Comparison of ENCODE assay signal across 19 cellular contexts in the genomic region with DNA sequence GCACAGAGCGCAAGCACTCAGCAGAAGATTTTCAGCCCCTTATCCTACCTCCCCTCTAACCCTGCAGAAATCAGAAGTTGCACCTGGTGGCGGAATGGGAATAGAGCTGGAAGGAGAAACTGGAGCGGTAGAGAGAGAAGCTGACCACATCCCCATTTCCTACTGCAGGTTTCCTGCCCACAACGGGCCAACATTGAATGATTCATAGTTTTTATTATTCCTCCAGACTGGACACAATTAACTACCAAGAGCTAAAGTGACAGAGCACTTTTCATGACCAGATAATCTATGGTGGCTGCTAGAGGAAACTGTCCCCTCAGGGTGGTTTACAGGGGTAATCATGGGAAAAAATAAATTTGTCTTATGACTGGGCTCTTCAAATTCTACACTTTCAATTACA. TPM values are rescaled to one million over a fixed set of nuclear protein-coding genes. Genes with fewer than 3 reads are reported as not detected.
DNase-seq lines count a peak whose midpoint lies in the region; ATAC-seq and TF ChIP-seq lines count a peak whose summit lies in the region.
"Had no signal": no experiment of that assay in that cellular context is flagged by ENCODE, and none has a peak within 500 bp of the region (broad histone marks: within the 10 kb centered on the region; RNA-seq: fewer than 3 reads in every experiment).

No MANE protein-coding gene starts in this region.

- no peak overlapping the region for H3K27ac Mint-ChIP-seq in stimulated activated naive CD8-positive, alpha-beta T cell treated with anti-CD3 and anti-CD28 coated beads, Interleukin-15, amount 100 ng/mL, for 72 hours
- H3K27ac Mint-ChIP-seq: naive thymus-derived CD8-positive, alpha-beta T cell; type B pancreatic cell had no signal

- H3K4me1 ChIP-seq in Peyer's patch: no peaks in the 10 kb centered on the region
- H3K4me1 ChIP-seq: ascending aorta, Caco-2, left ventricle myocardium inferior had no signal

- no peaks in the 10 kb centered on the region for H3K9me3 ChIP-seq in Peyer's patch
- H3K9me3 ChIP-seq: A549, ascending aorta, Caco-2, left ventricle myocardium inferior had no signal

- H3K36me3 ChIP-seq in brain microvascular endothelial cell (replicated peaks) (no peaks in the 10 kb centered on the region), Peyer's patch (no peaks in the 10 kb centered on the region)
- H3K36me3 ChIP-seq: ascending aorta, left ventricle myocardium inferior had no signal

- TF ChIP-seq CTCF in brain microvascular endothelial cell (IDR thresholded peaks at IDR 0.05; ENCODE audit: low read depth, low read length, missing control alignments) (peak; percentile 14), Peyer's patch (IDR thresholded peaks at IDR 0.05) (no peak)

- no peaks in the 10 kb centered on the region for H3K27me3 Mint-ChIP-seq in stimulated activated naive CD8-positive, alpha-beta T cell treated with anti-CD3 and anti-CD28 coated beads, Interleukin-15, amount 100 ng/mL, for 72 hours

- no peak overlapping the region for H3K4me3 Mint-ChIP-seq in stimulated activated naive CD8-positive, alpha-beta T cell treated with anti-CD3 and anti-CD28 coated beads, Interleukin-15, amount 100 ng/mL, for 72 hours
- H3K4me3 Mint-ChIP-seq: naive thymus-derived CD8-positive, alpha-beta T cell; type B pancreatic cell had no signal

- in situ Hi-C loops in brain microvascular endothelial cell (cut with HindIII; ENCODE audit: low pct_ligation_motif_present, low sequenced_read_pairs): no loop called here

- H3K27me3 ChIP-seq in brain microvascular endothelial cell (replicated peaks) (no peaks in the 10 kb centered on the region), Peyer's patch (no peaks in the 10 kb centered on the region)
- H3K27me3 ChIP-seq: ascending aorta had no signal

- peaks cover 19% of the 10 kb centered on the region for H3K4me1 Mint-ChIP-seq in stimulated activated naive CD8-positive, alpha-beta T cell treated with anti-CD3 and anti-CD28 coated beads, Interleukin-15, amount 100 ng/mL, for 72 hours

- ATAC-seq in stimulated activated naive CD8-positive, alpha-beta T cell treated with anti-CD3 and anti-CD28 coated beads, Interleukin-15, amount 100 ng/mL, for 72 hours: peak; percentile 64
- ATAC-seq in stimulated activated naive CD8-positive, alpha-beta T cell treated with anti-CD3 and anti-CD28 coated beads, Interleukin-15, Interleukin-2, amounts not matched to agents 100 U/mL and 50 U/mL, for 24 hours: no peak
- ATAC-seq: A549; naive thymus-derived CD8-positive, alpha-beta T cell; right cardiac atrium had no signal

- DNase-seq in stimulated activated naive CD8-positive, alpha-beta T cell treated with anti-CD3 and anti-CD28 coated beads, Interleukin-15, amount 100 ng/mL, for 72 hours: no peak
- no peak for DNase-seq in stimulated activated naive CD8-positive, alpha-beta T cell treated with anti-CD3 and anti-CD28 coated beads, Interleukin-15, Interleukin-2, amounts not matched to agents 100 U/mL and 50 U/mL, for 24 hours
- DNase-seq in OCI-M1 (lab: John Stamatoyannopoulos, UW): peak; percentile 66
- DNase-seq in brain microvascular endothelial cell: peak; percentile 16
- no peak for DNase-seq in activated CD8-positive, alpha-beta memory T cell treated with anti-CD3 and anti-CD28 coated beads for 24 hours
- DNase-seq in NCI-H82 (lab: John Stamatoyannopoulos, UW): no peak
- no peak for DNase-seq in medulla oblongata (ENCODE audit: extremely low spot score)
- no peak for DNase-seq in Peyer's patch
- DNase-seq: activated effector memory CD4-positive, alpha-beta T cell treated with anti-CD3 and anti-CD28 coated beads, Interleukin-2, amount 50 U/mL, for 16 hours; Caco-2; left ventricle myocardium inferior; naive thymus-derived CD8-positive, alpha-beta T cell; right cardiac atrium; SHP77 treated with DMSO at 0.1 percent for 48 hours; stimulated activated CD4-positive, alpha-beta T cell treated with anti-CD3 and anti-CD28 coated beads, Interleukin-4, amount 100 ng/mL, for 1 hour; T1000 had no signal

- H3K4me3 ChIP-seq in brain microvascular endothelial cell (ENCODE audit: low read depth, low read length) (no peak overlapping the region), Peyer's patch (no peak overlapping the region)
- H3K4me3 ChIP-seq: A549, ascending aorta, left ventricle myocardium inferior had no signal

- H3K27ac ChIP-seq in brain microvascular endothelial cell (no peak overlapping the region), Peyer's patch (no peak overlapping the region)
- H3K27ac ChIP-seq: A549, ascending aorta, left ventricle myocardium inferior had no signal

- TF ChIP-seq POLR2A in Peyer's patch (IDR thresholded peaks at IDR 0.05): no peak

- H3K9me3 Mint-ChIP-seq in stimulated activated naive CD8-positive, alpha-beta T cell treated with anti-CD3 and anti-CD28 coated beads, Interleukin-15, amount 100 ng/mL, for 72 hours: no peaks in the 10 kb centered on the region
- H3K9me3 Mint-ChIP-seq: naive thymus-derived CD8-positive, alpha-beta T cell; type B pancreatic cell had no signal

RNA-seq across cellular contexts. Expression of a gene that starts 21.3 kb away (rescaled TPM):
- total RNA-seq in Peyer's patch: 100 to 1,000 TPM in 1 of 4 donors, 10 to 100 TPM in 3; 28.9 to 113 (median 58.8) TPM

Comparison
In these comparisons a context has a peak if more than half of its experiments do, and no peak if none do; other contexts are left out.
1. DNase-seq: peak in OCI-M1 (single experiment) and brain microvascular endothelial cell (single experiment); none in stimulated activated naive CD8-positive, alpha-beta T cell treated with anti-CD3 and anti-CD28 coated beads, Interleukin-15, amount 100 ng/mL, for 72 hours (0 of 2), stimulated activated naive CD8-positive, alpha-beta T cell treated with anti-CD3 and anti-CD28 coated beads, Interleukin-15, Interleukin-2, amounts not matched to agents 100 U/mL and 50 U/mL, for 24 hours (single experiment), activated CD8-positive, alpha-beta memory T cell treated with anti-CD3 and anti-CD28 coated beads for 24 hours (single experiment), NCI-H82 (single experiment), medulla oblongata (single experiment) and Peyer's patch (0 of 3).